8 cellular contexts compared by ENCODE assay signal in genomic region chr3:125146601-125147490, GRCh38.
DNase-seq lines count a peak whose midpoint lies in the region; ATAC-seq and TF ChIP-seq lines count a peak whose summit lies in the region.
"Had no signal": no experiment of that assay in that cellular context is flagged by ENCODE, and none has a peak within 500 bp of the region (broad histone marks: within the 10 kb centered on the region; RNA-seq: fewer than 3 reads in every experiment).

No MANE protein-coding gene starts in this region.

- no peaks in the 10 kb centered on the region for H3K9me3 Mint-ChIP-seq in type B pancreatic cell

- H3K4me1 Mint-ChIP-seq in type B pancreatic cell (ENCODE audit: unreplicated experiment) = peaks cover 54% of the 10 kb centered on the region

- peak in 1 of 2 donors; percentile 25 for TF ChIP-seq EP300 in tibial nerve (IDR thresholded peaks at IDR 0.05)

- H3K27ac ChIP-seq in liver (ENCODE audit: low read depth in 1 of 2, low read length in 2 of 2) (peak overlapping the region; percentile 10 to 11), tibial nerve (peak overlapping the region in 3 of 4 donors; percentile 27 to 70 (median 56))

- H3K9me3 ChIP-seq in liver (ENCODE audit: control insufficient read depth in 4 of 4, low read length in 3 of 4) = no peaks in the 10 kb centered on the region
- no peaks in the 10 kb centered on the region for H3K9me3 ChIP-seq in tibial nerve

- TF ChIP-seq POLR2A in tibial nerve (IDR thresholded peaks at IDR 0.05) = no peak

- H3K4me3 Mint-ChIP-seq in type B pancreatic cell = no peak overlapping the region

- H3K27me3 ChIP-seq in liver (ENCODE audit: control insufficient read depth in 4 of 4, insufficient read depth in 4 of 4, low read length in 3 of 4) (peaks cover 0 to 1% (median 0%) of the 10 kb centered on the region in 4 donors), tibial nerve (no peaks in the 10 kb centered on the region)

- H3K4me3 ChIP-seq in liver (ENCODE audit: low read depth in 1 of 3, low read length in 3 of 3) (no peak overlapping the region), tibial nerve (no peak overlapping the region)

- H3K36me3 ChIP-seq in liver (ENCODE audit: control insufficient read depth in 4 of 4, insufficient read depth in 3 of 4, low read depth in 1 of 4, low read length in 3 of 4) (no peaks in the 10 kb centered on the region), tibial nerve (no peaks in the 10 kb centered on the region)

- TF ChIP-seq RAD21 in liver (IDR thresholded peaks at IDR 0.05) = no peak

- H3K27me3 Mint-ChIP-seq in type B pancreatic cell = peaks cover 12% of the 10 kb centered on the region

- H3K9ac ChIP-seq in liver (ENCODE audit: low read depth in 1 of 2, low read length in 2 of 2) = no peak overlapping the region

- TF ChIP-seq CTCF in liver (IDR thresholded peaks at IDR 0.05; ENCODE audit: low read depth, low read length, missing input control) = no peak
- no peak for TF ChIP-seq CTCF in tibial nerve (IDR thresholded peaks at IDR 0.05)
- no peak for TF ChIP-seq CTCF in type B pancreatic cell (conservative IDR thresholded peaks at IDR 0.05)

- ATAC-seq in HG02943 (IDR thresholded peaks at IDR 0.05; ENCODE audit: low read depth, unreplicated experiment) (peak; percentile 58), GM21717 (IDR thresholded peaks at IDR 0.05; ENCODE audit: unreplicated experiment) (no peak)

- DNase-seq in UCSD-AML1 (lab: John Stamatoyannopoulos, UW; ENCODE audit: unreplicated experiment) = peak; percentile 62
- DNase-seq in tibial nerve (ENCODE audit: low spot score in 2 of 2) = no peak
- no peak for DNase-seq in GM19240 (ENCODE audit: insufficient read length, low spot score)
- no peak for DNase-seq in type B pancreatic cell (ENCODE audit: extremely low spot score, unreplicated experiment)
- DNase-seq: activated CD4-positive, alpha-beta T cell treated with anti-CD3 and anti-CD28 coated beads for 4 hours had no signal

- no peak overlapping the region for H3K27ac Mint-ChIP-seq in type B pancreatic cell

- no peaks in the 10 kb centered on the region for H3K36me3 Mint-ChIP-seq in type B pancreatic cell

- 76% methylated on average over 22 of the region's 22 CpGs for WGBS in liver
- WGBS in tibial nerve, 2 donors = 81 to 83% methylated on average over 22 of the region's 22 CpGs

- H3K4me1 ChIP-seq in liver (ENCODE audit: control insufficient read depth in 4 of 4, insufficient read depth in 4 of 4, low read length in 3 of 4) (peaks cover 0 to 16% (median 10%) of the 10 kb centered on the region in 4 donors), tibial nerve (peaks cover 0 to 78% (median 26%) of the 10 kb centered on the region in 4 donors)

TF ChIP-seq in liver, 16 proteins besides CTCF, POLR2A, EP300 and RAD21:
- TF ChIP-seq NR2F2 (IDR thresholded peaks at IDR 0.05) = peak; percentile 12
- TF ChIP-seq JUND (IDR thresholded peaks at IDR 0.05) = no peak
TF ChIP-seq in liver: peak in this region for 1.
